8 cellular contexts compared by ENCODE assay signal in the genomic region with DNA sequence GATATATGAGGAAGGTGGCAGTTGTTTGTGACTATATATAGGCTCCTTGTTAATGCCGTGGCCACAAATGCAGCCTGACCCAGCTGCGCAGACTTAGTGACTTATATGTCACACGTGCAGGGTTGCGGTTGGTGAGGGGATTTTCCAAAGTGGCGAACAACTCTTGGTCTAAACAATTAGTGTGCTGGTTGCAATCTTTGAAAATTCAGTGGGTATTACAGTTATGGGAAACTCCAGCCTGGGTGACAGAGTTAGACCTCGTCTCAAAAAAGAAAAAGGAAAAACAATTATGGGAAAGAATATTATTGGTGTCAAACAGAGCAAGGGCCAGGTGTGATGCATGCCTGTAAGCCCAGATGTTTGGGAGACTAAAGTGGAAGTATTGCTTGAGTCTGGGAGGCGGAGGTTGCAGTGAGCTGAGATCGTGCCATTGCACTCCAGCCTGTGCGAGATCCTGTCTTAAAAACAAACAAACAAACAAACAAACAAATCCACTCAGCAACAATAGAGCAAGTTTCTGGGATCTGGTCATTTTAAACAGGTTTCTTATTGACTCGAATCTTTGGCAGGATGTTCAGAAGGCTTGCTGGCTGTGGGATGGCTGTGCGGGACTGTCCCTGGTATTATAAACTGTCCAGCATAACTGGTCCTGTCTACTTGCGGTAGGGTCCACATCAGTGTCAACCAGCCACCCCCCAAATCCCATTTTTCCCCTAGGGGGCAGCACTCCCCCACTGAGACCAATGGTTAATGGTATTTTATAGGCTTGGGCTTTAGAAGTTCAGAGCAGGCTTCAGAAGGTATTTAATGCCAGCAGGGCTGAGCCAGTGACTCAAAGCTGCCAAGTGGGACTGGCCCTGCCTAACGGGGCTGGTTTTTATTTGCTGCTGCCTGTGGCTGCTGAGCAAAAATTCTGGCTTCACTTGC. TPM values are rescaled to one million over a fixed set of nuclear protein-coding genes. Genes with fewer than 3 reads are reported as not detected.
DNase-seq lines count a peak whose midpoint lies in the region; ATAC-seq, FAIRE-seq and TF ChIP-seq lines count a peak whose summit lies in the region.

No MANE protein-coding gene starts in this region.

- H4K8ac ChIP-seq in IMR-90 (ENCODE audit: low read depth in 2 of 2, low read length in 2 of 2) (no peak overlapping the region), trophoblast cell (ENCODE audit: low read depth, low read length) (no peak overlapping the region)

- no peak overlapping the region for H3K4me2 ChIP-seq in IMR-90 (ENCODE audit: low read depth, low read length)
- no peak overlapping the region for H3K4me2 ChIP-seq in trophoblast cell (ENCODE audit: low read length)

- H3K79me1 ChIP-seq in IMR-90 (ENCODE audit: low read depth in 1 of 2, low read length in 2 of 2), result 0 out of 4 replicates have a peak, but pooled peaks cover 0 to 3% of the 10 kb centered on the region in 2 experiments
- no peaks in the 10 kb centered on the region for H3K79me1 ChIP-seq in trophoblast cell (ENCODE audit: low read length)

- H3K9me3 ChIP-seq in IMR-90 (ENCODE audit: control insufficient read depth, insufficient read depth, low read length) (no peaks in the 10 kb centered on the region), RWPE2 (ENCODE audit: severe bottlenecking) (no peaks in the 10 kb centered on the region), trophoblast cell (ENCODE audit: insufficient read depth, low read depth, low read length) (no peaks in the 10 kb centered on the region)

- H3K14ac ChIP-seq in IMR-90 (replicated peaks; ENCODE audit: low read depth, low read length) (no peak overlapping the region), trophoblast cell (ENCODE audit: low read length) (no peak overlapping the region)

- no peak overlapping the region for H3K9ac ChIP-seq in IMR-90 (ENCODE audit: low read depth, low read length)
- no peak overlapping the region for H3K9ac ChIP-seq in trophoblast cell (ENCODE audit: low read length)

- CTCF ChIA-PET in IMR-90 (lab: Yijun Ruan, JAX), result interaction anchor here (0.6 kb wide), 1 partner anchor 16 kb away, joined by 8 read pairs; the partner anchor contains the start of gene RELB

- H3K9me3 Mint-ChIP-seq in activated T-helper 2 cell treated with anti-CD3 and anti-CD28 coated beads, Interferon-gamma antibody, Interleukin-2, Interleukin-4, amounts not matched to agents 10 μg/mL and 5 μg/mL and 100 μg/mL, durations not matched to agents 14 hours and 24 hours and 36 hours, result no peaks in the 10 kb centered on the region

- H4K20me1 ChIP-seq in IMR-90 (ENCODE audit: insufficient read depth, low read length), result no peaks in the 10 kb centered on the region

- H2BK20ac ChIP-seq in IMR-90 (ENCODE audit: low read depth, low read length), result no peak overlapping the region

- no peak overlapping the region for H3K4ac ChIP-seq in IMR-90 (ENCODE audit: low read depth, low read length)
- no peak overlapping the region for H3K4ac ChIP-seq in trophoblast cell (ENCODE audit: low read depth, low read length)

- H3K27ac ChIP-seq in IMR-90 (ENCODE audit: insufficient read depth, low read length) (no peak overlapping the region), RWPE2 (ENCODE audit: poor library complexity, severe bottlenecking) (no peak overlapping the region), foreskin keratinocyte (no peak overlapping the region), trophoblast cell (ENCODE audit: low read depth, low read length) (no peak overlapping the region)

- no peaks in the 10 kb centered on the region for H3K27me3 Mint-ChIP-seq in activated T-helper 2 cell treated with anti-CD3 and anti-CD28 coated beads, Interferon-gamma antibody, Interleukin-2, Interleukin-4, amounts not matched to agents 10 μg/mL and 5 μg/mL and 100 μg/mL, durations not matched to agents 14 hours and 24 hours and 36 hours (ENCODE audit: low read depth)

- no peaks in the 10 kb centered on the region for H3K9me1 ChIP-seq in IMR-90 (ENCODE audit: insufficient read depth, low read length)

- H4K91ac ChIP-seq in IMR-90 (ENCODE audit: insufficient read depth, low read depth, low read length) (no peak overlapping the region), trophoblast cell (ENCODE audit: low read depth, low read length) (no peak overlapping the region)

- WGBS in IMR-90 (ENCODE audit: extremely low coverage in 2 of 2, insufficient read length in 1 of 2), 2 experiments, result 79% methylated on average over 5 of the region's 13 CpGs; no CpG with 5 or more reads in 1 of the 2 experiments
- no CpG with 5 or more reads among the region's 13 CpGs for WGBS in trophoblast cell (ENCODE audit: extremely low coverage, insufficient coverage, insufficient read length)

- DNase-seq in ELF-1 (ENCODE audit: low read depth, low spot score) (peak; percentile 90), IMR-90 (peak; percentile 63), RWPE2 (ENCODE audit: low spot score) (no peak), foreskin keratinocyte (peak; percentile 17 to 58), trophoblast cell (peak; percentile 46 to 59), urothelium cell line (ENCODE audit: low spot score) (peak; percentile 63)
- DNase-seq in activated T-helper 2 cell treated with anti-CD3 and anti-CD28 coated beads, Interferon-gamma antibody, Interleukin-2, Interleukin-4, amounts not matched to agents 10 μg/mL and 5 μg/mL and 100 μg/mL, durations not matched to agents 14 hours and 24 hours and 36 hours (ENCODE audit: low spot score), result peak; percentile 46

- TF ChIP-seq CTCF in IMR-90 (conservative IDR thresholded peaks at IDR 0.05; ENCODE audit: low read depth, low read length) (peak; percentile 63), RWPE2 (IDR thresholded peaks at IDR 0.05; ENCODE audit: poor library complexity, severe bottlenecking) (peak; percentile 72), foreskin keratinocyte (conservative IDR thresholded peaks at IDR 0.05) (peak; percentile 76)

- no peaks in the 10 kb centered on the region for H3K79me2 ChIP-seq in trophoblast cell (ENCODE audit: control insufficient read depth, insufficient read depth, low read length, poor library complexity)

- H3K56ac ChIP-seq in IMR-90 (ENCODE audit: extremely low read depth, insufficient read depth, low read length), result no peak overlapping the region

- POLR2A ChIA-PET in IMR-90 (lab: Charles Lee; ENCODE audit: unreplicated experiment), result no interaction called here

- H3K18ac ChIP-seq in IMR-90 (ENCODE audit: low read depth, low read length) (no peak overlapping the region), trophoblast cell (ENCODE audit: low read length) (no peak overlapping the region)

- ATAC-seq in GM21447 (IDR thresholded peaks at IDR 0.05; ENCODE audit: unreplicated experiment), result peak; percentile 67
- ATAC-seq in IMR-90 (ENCODE audit: low read depth), result peak; percentile 96
- peak; percentile 82 for ATAC-seq in RWPE2 (ENCODE audit: low read depth)
- ATAC-seq in foreskin keratinocyte, result peak; percentile 76

- H2BK5ac ChIP-seq in IMR-90 (ENCODE audit: low read depth, low read length, poor library complexity, severe bottlenecking) (no peak overlapping the region), trophoblast cell (ENCODE audit: low read depth, low read length, poor library complexity) (no peak overlapping the region)

- H4K12ac ChIP-seq in trophoblast cell (ENCODE audit: low read depth, low read length), result no peak overlapping the region

- H2BK12ac ChIP-seq in trophoblast cell (ENCODE audit: low read length), result no peak overlapping the region

- H3K27me3 ChIP-seq in IMR-90 (ENCODE audit: control insufficient read depth, insufficient read depth, low read length) (no peaks in the 10 kb centered on the region), RWPE2 (ENCODE audit: insufficient read depth, poor library complexity, severe bottlenecking) (no peaks in the 10 kb centered on the region), foreskin keratinocyte (no peaks in the 10 kb centered on the region), trophoblast cell (ENCODE audit: insufficient read depth, low read length) (no peaks in the 10 kb centered on the region)

- H2AK5ac ChIP-seq in IMR-90 (ENCODE audit: low read depth, low read length) (no peak overlapping the region), trophoblast cell (ENCODE audit: low read length) (no peak overlapping the region)

- peaks cover 45% of the 10 kb centered on the region for H3K36me3 Mint-ChIP-seq in activated T-helper 2 cell treated with anti-CD3 and anti-CD28 coated beads, Interferon-gamma antibody, Interleukin-2, Interleukin-4, amounts not matched to agents 10 μg/mL and 5 μg/mL and 100 μg/mL, durations not matched to agents 14 hours and 24 hours and 36 hours (ENCODE audit: low read depth)

- peak overlapping the region; percentile 77 for H3K27ac Mint-ChIP-seq in activated T-helper 2 cell treated with anti-CD3 and anti-CD28 coated beads, Interferon-gamma antibody, Interleukin-2, Interleukin-4, amounts not matched to agents 10 μg/mL and 5 μg/mL and 100 μg/mL, durations not matched to agents 14 hours and 24 hours and 36 hours

- H3K36me3 ChIP-seq in IMR-90 (ENCODE audit: control insufficient read depth, insufficient read depth, low read length), result peaks cover 18% of the 10 kb centered on the region
- no peaks in the 10 kb centered on the region for H3K36me3 ChIP-seq in RWPE2 (ENCODE audit: low read depth)
- H3K36me3 ChIP-seq in trophoblast cell (ENCODE audit: control insufficient read depth in 1 of 2, insufficient read depth in 2 of 2, low read length in 2 of 2), result peaks cover 4 to 11% of the 10 kb centered on the region in 2 experiments

- dilution Hi-C loops in IMR-90 (cut with HindIII; ENCODE audit: low sequenced_read_pairs, unreplicated experiment), result no loop called here

- H2AFZ ChIP-seq in IMR-90 (replicated peaks; ENCODE audit: low read length, poor library complexity), result no peak overlapping the region
- no peak overlapping the region for H2AFZ ChIP-seq in trophoblast cell (ENCODE audit: insufficient read depth, low read length, poor library complexity)

- no peak overlapping the region for H3K23ac ChIP-seq in IMR-90 (ENCODE audit: low read depth, low read length)
- no peak overlapping the region for H3K23ac ChIP-seq in trophoblast cell (ENCODE audit: low read length)

- TF ChIP-seq POLR2A in IMR-90 (IDR thresholded peaks at IDR 0.05; ENCODE audit: low read depth, low read length), result no peak

- peak overlapping the region; percentile 19 for H3K4me3 Mint-ChIP-seq in activated T-helper 2 cell treated with anti-CD3 and anti-CD28 coated beads, Interferon-gamma antibody, Interleukin-2, Interleukin-4, amounts not matched to agents 10 μg/mL and 5 μg/mL and 100 μg/mL, durations not matched to agents 14 hours and 24 hours and 36 hours (ENCODE audit: low read depth)

- intact Hi-C loops in IMR-90 (cut with micrococcal nuclease), result loop anchor here (1.0 kb wide), 2 partner anchors 43 to 322 kb away; no protein-coding TSS in a partner anchor
- intact Hi-C loops in activated T-helper 2 cell treated with anti-CD3 and anti-CD28 coated beads, Interferon-gamma antibody, Interleukin-2, Interleukin-4, amounts not matched to agents 10 μg/mL and 5 μg/mL and 100 μg/mL, durations not matched to agents 14 hours and 24 hours and 36 hours (cut with micrococcal nuclease), result no loop called here

- TF ChIP-seq RAD21 in IMR-90 (IDR thresholded peaks at IDR 0.05; ENCODE audit: low read length), result peak; percentile 59

- no peak overlapping the region for H4K5ac ChIP-seq in IMR-90 (ENCODE audit: low read depth, low read length)

- peaks cover 7% of the 10 kb centered on the region for H3K4me1 Mint-ChIP-seq in activated T-helper 2 cell treated with anti-CD3 and anti-CD28 coated beads, Interferon-gamma antibody, Interleukin-2, Interleukin-4, amounts not matched to agents 10 μg/mL and 5 μg/mL and 100 μg/mL, durations not matched to agents 14 hours and 24 hours and 36 hours (ENCODE audit: low read depth)

- H2BK120ac ChIP-seq in IMR-90 (ENCODE audit: low read depth, low read length) (no peak overlapping the region), trophoblast cell (ENCODE audit: insufficient read depth, low read length, poor library complexity) (no peak overlapping the region)

- no TSS peak for BruUV-seq in IMR-90 (replicated peaks; lab: Mats Ljungman, UMichigan)

- H2AK9ac ChIP-seq in IMR-90 (replicated peaks; ENCODE audit: low read depth, low read length, poor library complexity), result peak overlapping the region; percentile 10

- in situ Hi-C loops in IMR-90 (cut with MboI; ENCODE audit: low sequenced_read_pairs), result no loop called here

- FAIRE-seq in urothelium cell line (lab: Jason Lieb, UNC), result no peak

- no peak overlapping the region for H2BK15ac ChIP-seq in IMR-90 (ENCODE audit: low read depth, low read length)

- H3K4me3 ChIP-seq in IMR-90 (ENCODE audit: insufficient read depth, low read depth, low read length) (no peak overlapping the region), RWPE2 (ENCODE audit: severe bottlenecking) (no peak overlapping the region), trophoblast cell (ENCODE audit: low read depth, low read length) (no peak overlapping the region)

- H3K4me1 ChIP-seq in IMR-90 (ENCODE audit: control insufficient read depth, insufficient read depth, low read length) (no peaks in the 10 kb centered on the region), RWPE2 (ENCODE audit: insufficient read depth, poor library complexity, severe bottlenecking) (no peaks in the 10 kb centered on the region), foreskin keratinocyte (no peaks in the 10 kb centered on the region), trophoblast cell (ENCODE audit: control insufficient read depth in 1 of 2, insufficient read depth in 2 of 2, low read length in 2 of 2) (no peaks in the 10 kb centered on the region)

RNA-seq across cellular contexts. Expression of gene RELB, which starts 15.4 kb away (rescaled TPM):
- 5.0 TPM in 2 replicates for total RNA-seq in IMR-90 (2012; rRNA removed)
- polyA plus RNA-seq in IMR-90 (2012; rRNA removed), result 17.2 and 19.9 TPM in 2 replicates
- polyA plus RNA-seq in IMR-90 (2012; cell fraction: cytosol; rRNA removed), result 19.6 and 28.9 TPM in 2 replicates
- polyA plus RNA-seq in IMR-90 (2012; cell fraction: nucleus; rRNA removed; ENCODE audit: low replicate concordance), result 15.4 and 32.8 TPM in 2 replicates
- 62.7 and 70.3 TPM in 2 replicates for total RNA-seq in activated T-helper 2 cell treated with anti-CD3 and anti-CD28 coated beads, Interferon-gamma antibody, Interleukin-2, Interleukin-4, amounts not matched to agents 10 μg/mL and 5 μg/mL and 100 μg/mL, durations not matched to agents 14 hours and 24 hours and 36 hours
- total RNA-seq in foreskin keratinocyte, result 18.6 and 20.5 TPM in 2 replicates
- polyA plus RNA-seq in foreskin keratinocyte, result 19.2 and 25.0 TPM in 2 replicates
- polyA plus RNA-seq in trophoblast cell (2013), result 7.4 and 7.5 TPM in 2 replicates

RNA-seq across cellular contexts. Expression of gene CLASRP, which starts 22.2 kb away (rescaled TPM):
- total RNA-seq in IMR-90 (2012; rRNA removed) (19.9 and 20.6 TPM in 2 replicates), foreskin keratinocyte (25.9 and 30.2 TPM in 2 replicates)
- polyA plus RNA-seq in IMR-90 (2012; rRNA removed) (31.7 and 34.9 TPM in 2 replicates), foreskin keratinocyte (43.5 and 46.7 TPM in 2 replicates)
- polyA plus RNA-seq in IMR-90 (2012; cell fraction: cytosol; rRNA removed), result 15.3 and 30.0 TPM in 2 replicates
- 532 and 592 TPM in 2 replicates for polyA plus RNA-seq in IMR-90 (2012; cell fraction: nucleus; rRNA removed; ENCODE audit: low replicate concordance)
- 102 and 105 TPM in 2 replicates for total RNA-seq in activated T-helper 2 cell treated with anti-CD3 and anti-CD28 coated beads, Interferon-gamma antibody, Interleukin-2, Interleukin-4, amounts not matched to agents 10 μg/mL and 5 μg/mL and 100 μg/mL, durations not matched to agents 14 hours and 24 hours and 36 hours
- polyA plus RNA-seq in trophoblast cell (2013), result 30.4 TPM in 2 replicates

RNA-seq across cellular contexts. Expression of gene ZNF296, which starts 59.6 kb away (rescaled TPM):
- total RNA-seq in IMR-90 (2012; rRNA removed) (not detected in 2 replicates), foreskin keratinocyte (2.5 TPM in 2 replicates)
- polyA plus RNA-seq in IMR-90 (2012; rRNA removed) (0.10 and 0.11 TPM in 2 replicates), foreskin keratinocyte (5.5 and 5.8 TPM in 2 replicates)
- polyA plus RNA-seq in IMR-90 (2012; cell fraction: cytosol; rRNA removed), result 0.11 and 0.25 TPM in 2 replicates
- polyA plus RNA-seq in IMR-90 (2012; cell fraction: nucleus; rRNA removed; ENCODE audit: low replicate concordance), result 0.58 and 1.5 TPM in 2 replicates
- total RNA-seq in activated T-helper 2 cell treated with anti-CD3 and anti-CD28 coated beads, Interferon-gamma antibody, Interleukin-2, Interleukin-4, amounts not matched to agents 10 μg/mL and 5 μg/mL and 100 μg/mL, durations not matched to agents 14 hours and 24 hours and 36 hours, result 3.9 and 5.8 TPM in 2 replicates
- polyA plus RNA-seq in trophoblast cell (2013), result 0.62 and 0.67 TPM in 2 replicates
